ENCODE assay signal across 18 cellular contexts in genomic region chr2:85807756-85808155, GRCh38. TPM values are rescaled to one million over a fixed set of nuclear protein-coding genes. Genes with fewer than 3 reads are reported as not detected.
DNase-seq lines count a peak whose midpoint lies in the region; ATAC-seq, FAIRE-seq and TF ChIP-seq lines count a peak whose summit lies in the region.
"Had no signal": no experiment of that assay in that cellular context is flagged by ENCODE, and none has a peak within 500 bp of the region (broad histone marks: within the 10 kb centered on the region; RNA-seq: fewer than 3 reads in every experiment).

No MANE protein-coding gene starts in this region.

- H2BK15ac ChIP-seq in neuronal stem cell (ENCODE audit: low read length): no peak overlapping the region

- H2AK5ac ChIP-seq in neuronal stem cell (ENCODE audit: low read depth, low read length): no peak overlapping the region

- H3K27me3 ChIP-seq in heart right ventricle: no peaks in the 10 kb centered on the region
- no peaks in the 10 kb centered on the region for H3K27me3 ChIP-seq in neuronal stem cell (ENCODE audit: control insufficient read depth in 3 of 3, insufficient read depth in 3 of 3, low read depth in 1 of 3, low read length in 3 of 3)

- no peaks in the 10 kb centered on the region for H3K36me3 ChIP-seq in heart right ventricle
- no peaks in the 10 kb centered on the region for H3K36me3 ChIP-seq in kidney (ENCODE audit: control insufficient read depth in 1 of 2, insufficient read depth in 2 of 2, low read length in 2 of 2)
- H3K36me3 ChIP-seq in neuronal stem cell (replicated peaks in 1 of 2; ENCODE audit: control insufficient read depth in 2 of 2, insufficient read depth in 2 of 2, low read length in 2 of 2): no peaks in the 10 kb centered on the region
- H3K36me3 ChIP-seq: BLaER1 had no signal

- H3K9me3 ChIP-seq in heart right ventricle: no peaks in the 10 kb centered on the region
- no peaks in the 10 kb centered on the region for H3K9me3 ChIP-seq in kidney (ENCODE audit: control insufficient read depth in 1 of 2, low read length in 2 of 2)
- no peaks in the 10 kb centered on the region for H3K9me3 ChIP-seq in neuronal stem cell (replicated peaks in 1 of 2; ENCODE audit: control insufficient read depth in 2 of 2, insufficient read depth in 1 of 2, low read depth in 1 of 2, low read length in 2 of 2)
- H3K9me3 ChIP-seq: BLaER1, Caco-2 had no signal

- TF ChIP-seq CTCF in heart right ventricle (IDR thresholded peaks at IDR 0.05) (no peak), kidney (IDR thresholded peaks at IDR 0.05; ENCODE audit: borderline replicate concordance, extremely low read depth, insufficient read depth) (no peak)

- no peak overlapping the region for H3K14ac ChIP-seq in neuronal stem cell (ENCODE audit: low read length)

- no peaks in the 10 kb centered on the region for H3K79me1 ChIP-seq in neuronal stem cell (ENCODE audit: low read depth, low read length)

- H3K4me1 ChIP-seq in heart right ventricle (peaks cover 6 to 29% (median 15%) of the 10 kb centered on the region in 9 donors), kidney (ENCODE audit: control insufficient read depth in 1 of 2, insufficient read depth in 1 of 2, low read depth in 1 of 2, low read length in 2 of 2) (no peaks in the 10 kb centered on the region), neuronal stem cell (ENCODE audit: control insufficient read depth in 2 of 2, insufficient read depth in 1 of 2, low read depth in 1 of 2, low read length in 2 of 2) (no peaks in the 10 kb centered on the region)
- H3K4me1 ChIP-seq: Caco-2 had no signal

- no peak overlapping the region for H2AFZ ChIP-seq in neuronal stem cell (ENCODE audit: low read length)

- no peak for ATAC-seq in heart right ventricle
- ATAC-seq in activated CD8-positive, alpha-beta memory T cell treated with anti-CD3 and anti-CD28 coated beads, Interleukin-2, amount 10 ng/mL, durations not matched to agents 7 days and 5 days: no peak
- ATAC-seq in GM19455 (IDR thresholded peaks at IDR 0.05; ENCODE audit: unreplicated experiment): no peak

- peaks cover 22% of the 10 kb centered on the region for H3K27me3 Mint-ChIP-seq in activated CD8-positive, alpha-beta memory T cell treated with anti-CD3 and anti-CD28 coated beads, Interleukin-2, amount 10 ng/mL, durations not matched to agents 7 days and 5 days

- CTCF ChIA-PET in activated CD8-positive, alpha-beta memory T cell treated with anti-CD3 and anti-CD28 coated beads, Interleukin-2, amount 10 ng/mL, durations not matched to agents 7 days and 5 days (lab: Charles Lee): interaction anchor here (1.3 kb wide), 1 partner anchor 171 kb away, joined by 5 read pairs; no protein-coding TSS in a partner anchor

- no peak overlapping the region for H2BK12ac ChIP-seq in neuronal stem cell (ENCODE audit: low read length)

- intact Hi-C loops in cardiac septum (cut with DNase I) (no loop called here), heart right ventricle (cut with DNase I) (no loop called here), kidney (cut with DNase I) (no loop called here)

- no peak overlapping the region for H3K27ac ChIP-seq in heart right ventricle
- H3K27ac ChIP-seq in kidney (ENCODE audit: low read depth in 2 of 2, low read length in 2 of 2): no peak overlapping the region
- H3K27ac ChIP-seq in neuronal stem cell (replicated peaks; ENCODE audit: low read length): no peak overlapping the region
- H3K27ac ChIP-seq: BLaER1 had no signal

- H3K4me2 ChIP-seq in neuronal stem cell (ENCODE audit: insufficient read depth, low read length, poor library complexity, severe bottlenecking): no peak overlapping the region
- H3K4me2 ChIP-seq: BLaER1 had no signal

- H3K4me3 ChIP-seq in heart right ventricle (no peak overlapping the region), kidney (ENCODE audit: low read length in 2 of 2) (no peak overlapping the region), neuronal stem cell (ENCODE audit: low read length in 2 of 2) (no peak overlapping the region)
- H3K4me3 ChIP-seq: BLaER1 had no signal

- H3K36me3 Mint-ChIP-seq in activated CD8-positive, alpha-beta memory T cell treated with anti-CD3 and anti-CD28 coated beads, Interleukin-2, amount 10 ng/mL, durations not matched to agents 7 days and 5 days: no peaks in the 10 kb centered on the region
- H3K36me3 Mint-ChIP-seq: CD8-positive, alpha-beta memory T cell had no signal

- H3K27ac Mint-ChIP-seq in activated CD8-positive, alpha-beta memory T cell treated with anti-CD3 and anti-CD28 coated beads, Interleukin-2, amount 10 ng/mL, durations not matched to agents 7 days and 5 days: no peak overlapping the region
- H3K27ac Mint-ChIP-seq: CD8-positive, alpha-beta memory T cell; HFFc6 had no signal

- no peak overlapping the region for H3K18ac ChIP-seq in neuronal stem cell (ENCODE audit: low read length)

- WGBS in heart right ventricle, 2 donors: 94 to 98% methylated on average over 3 of the region's 3 CpGs
- WGBS in neuronal stem cell (ENCODE audit: extremely low coverage in 2 of 2, insufficient read length in 2 of 2, insufficient replicate concordance in 1 of 2), 2 donors: no CpG with 5 or more reads among the region's 3 CpGs

- FAIRE-seq in kidney (lab: Jason Lieb, UNC): no peak
- FAIRE-seq: GM12892, HTR-8/SVneo had no signal

- no peak overlapping the region for H3K4me3 Mint-ChIP-seq in activated CD8-positive, alpha-beta memory T cell treated with anti-CD3 and anti-CD28 coated beads, Interleukin-2, amount 10 ng/mL, durations not matched to agents 7 days and 5 days
- H3K4me3 Mint-ChIP-seq: CD8-positive, alpha-beta memory T cell; HFFc6 had no signal

- no peaks in the 10 kb centered on the region for H3K9me3 Mint-ChIP-seq in activated CD8-positive, alpha-beta memory T cell treated with anti-CD3 and anti-CD28 coated beads, Interleukin-2, amount 10 ng/mL, durations not matched to agents 7 days and 5 days (ENCODE audit: low read depth)
- H3K9me3 Mint-ChIP-seq: CD8-positive, alpha-beta memory T cell; HFFc6 had no signal

- H3K23ac ChIP-seq in neuronal stem cell (ENCODE audit: low read depth, low read length, poor library complexity): no peak overlapping the region

- no peak overlapping the region for H2BK120ac ChIP-seq in neuronal stem cell (ENCODE audit: low read depth, low read length)

- H4K8ac ChIP-seq in neuronal stem cell (ENCODE audit: low read depth, low read length): no peak overlapping the region

- H4K91ac ChIP-seq in neuronal stem cell (ENCODE audit: low read depth, low read length, poor library complexity): no peak overlapping the region

- H3K4ac ChIP-seq in neuronal stem cell (ENCODE audit: low read length): no peak overlapping the region

- no peak overlapping the region for H3K9ac ChIP-seq in kidney (ENCODE audit: low read length in 2 of 2)
- no peak overlapping the region for H3K9ac ChIP-seq in neuronal stem cell (ENCODE audit: low read depth, low read length, poor library complexity)
- H3K9ac ChIP-seq: BLaER1 had no signal

- H2BK5ac ChIP-seq in neuronal stem cell (ENCODE audit: low read length): no peak overlapping the region

- DNase-seq in cardiac septum (ENCODE audit: low spot score) (peak; percentile 33), heart right ventricle (no peak), kidney (peak; percentile 44), neuronal stem cell (ENCODE audit: low spot score) (no peak), ureter (ENCODE audit: low spot score) (no peak)
- DNase-seq in activated CD8-positive, alpha-beta memory T cell treated with anti-CD3 and anti-CD28 coated beads, Interleukin-2, amount 10 ng/mL, durations not matched to agents 7 days and 5 days: peak; percentile 37
- DNase-seq in stimulated activated CD8-positive, alpha-beta memory T cell treated with anti-CD3 and anti-CD28 coated beads, Interleukin-4, amount 100 ng/mL, for 48 hours: peak; percentile 16
- DNase-seq: AML-193; Caco-2; CD8-positive, alpha-beta memory T cell; DND-41; GDM1; HCEC 1CT; HFFc6 had no signal

- H3K4me1 Mint-ChIP-seq in activated CD8-positive, alpha-beta memory T cell treated with anti-CD3 and anti-CD28 coated beads, Interleukin-2, amount 10 ng/mL, durations not matched to agents 7 days and 5 days: peaks cover 8% of the 10 kb centered on the region

RNA-seq across cellular contexts. Expression of gene ATOH8, which starts 54.0 kb away (rescaled TPM):
- 21.0 TPM for total RNA-seq in cardiac septum
- total RNA-seq in heart right ventricle: 10 to 100 TPM in 9 of 10 donors, 1 to 10 TPM in 1; 8.7 to 33.4 (median 15.2) TPM
- polyA plus RNA-seq in heart right ventricle: 10 to 100 TPM; 35.2 to 45.9 TPM
- under 1 TPM; 0.12 to 0.40 TPM for total RNA-seq in activated CD8-positive, alpha-beta memory T cell treated with anti-CD3 and anti-CD28 coated beads, Interleukin-2, amount 10 ng/mL, durations not matched to agents 7 days and 5 days
- 11.2 TPM for total RNA-seq in kidney
- polyA plus RNA-seq in kidney (ENCODE audit: insufficient read depth, low read depth, low replicate concordance): 18.6 TPM
- 1.8 TPM for polyA plus RNA-seq in neuronal stem cell (2013, experiment 1 of 2)
- 1.6 TPM for polyA plus RNA-seq in neuronal stem cell (2013, experiment 2 of 2)
- total RNA-seq in ureter: 21.8 TPM
- total RNA-seq: Caco-2; CD8-positive, alpha-beta memory T cell had no signal
- polyA plus RNA-seq: CD8-positive, alpha-beta memory T cell had no signal

Comparison
In these comparisons a context has a peak if more than half of its experiments do, and no peak if none do; other contexts are left out.
1. DNase-seq: peak in cardiac septum (single experiment), activated CD8-positive, alpha-beta memory T cell treated with anti-CD3 and anti-CD28 coated beads, Interleukin-2, amount 10 ng/mL, durations not matched to agents 7 days and 5 days (single experiment), kidney (single experiment) and stimulated activated CD8-positive, alpha-beta memory T cell treated with anti-CD3 and anti-CD28 coated beads, Interleukin-4, amount 100 ng/mL, for 48 hours (single experiment); none in heart right ventricle (0 of 2), neuronal stem cell (single experiment) and ureter (single experiment).